Comparison of ENCODE assay signal across 1 cellular context in the genomic region with DNA sequence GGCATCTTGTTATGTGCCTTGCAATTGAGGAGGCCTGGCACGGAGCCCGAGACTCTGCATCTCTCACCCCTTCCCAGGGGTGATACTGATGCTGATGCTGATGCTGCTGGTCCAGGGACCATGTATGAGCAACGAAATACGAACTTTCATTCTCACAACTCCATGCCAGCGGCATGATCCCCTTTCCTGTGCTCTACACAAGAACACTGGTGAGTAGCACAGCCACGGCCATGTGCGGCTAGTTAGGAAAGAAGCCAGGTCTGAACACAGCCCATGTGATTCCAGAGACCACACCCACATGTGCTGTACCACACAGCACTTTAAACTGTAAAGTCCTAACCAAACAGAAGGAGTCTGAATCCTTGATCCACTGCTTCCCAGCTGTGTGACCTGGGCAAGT.
TF ChIP-seq lines count a peak whose summit lies in the region.

No MANE protein-coding gene starts in this region.

TF ChIP-seq in HEK293, 187 proteins besides CTCF, POLR2A, EP300 and RAD21 (continued from another document):
- TF ChIP-seq, protein P1, sequence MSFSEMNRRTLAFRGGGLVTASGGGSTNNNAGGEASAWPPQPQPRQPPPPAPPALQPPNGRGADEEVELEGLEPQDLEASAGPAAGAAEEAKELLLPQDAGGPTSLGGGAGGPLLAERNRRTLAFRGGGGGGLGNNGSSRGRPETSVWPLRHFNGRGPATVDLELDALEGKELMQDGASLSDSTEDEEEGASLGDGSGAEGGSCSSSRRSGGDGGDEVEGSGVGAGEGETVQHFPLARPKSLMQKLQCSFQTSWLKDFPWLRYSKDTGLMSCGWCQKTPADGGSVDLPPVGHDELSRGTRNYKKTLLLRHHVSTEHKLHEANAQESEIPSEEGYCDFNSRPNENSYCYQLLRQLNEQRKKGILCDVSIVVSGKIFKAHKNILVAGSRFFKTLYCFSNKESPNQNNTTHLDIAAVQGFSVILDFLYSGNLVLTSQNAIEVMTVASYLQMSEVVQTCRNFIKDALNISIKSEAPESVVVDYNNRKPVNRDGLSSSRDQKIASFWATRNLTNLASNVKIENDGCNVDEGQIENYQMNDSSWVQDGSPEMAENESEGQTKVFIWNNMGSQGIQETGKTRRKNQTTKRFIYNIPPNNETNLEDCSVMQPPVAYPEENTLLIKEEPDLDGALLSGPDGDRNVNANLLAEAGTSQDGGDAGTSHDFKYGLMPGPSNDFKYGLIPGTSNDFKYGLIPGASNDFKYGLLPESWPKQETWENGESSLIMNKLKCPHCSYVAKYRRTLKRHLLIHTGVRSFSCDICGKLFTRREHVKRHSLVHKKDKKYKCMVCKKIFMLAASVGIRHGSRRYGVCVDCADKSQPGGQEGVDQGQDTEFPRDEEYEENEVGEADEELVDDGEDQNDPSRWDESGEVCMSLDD (tag by site-specific recombination; IDR thresholded peaks at IDR 0.05), result no peak
- TF ChIP-seq GLI2 (tag by site-specific recombination; IDR thresholded peaks at IDR 0.05; ENCODE audit: borderline replicate concordance, low read depth) (no peak), ZNF514 (tag by site-specific recombination; IDR thresholded peaks at IDR 0.05) (no peak)
TF ChIP-seq in HEK293: peak in this region for 1.
